ENCODE assay signal across 22 cellular contexts in the genomic region with DNA sequence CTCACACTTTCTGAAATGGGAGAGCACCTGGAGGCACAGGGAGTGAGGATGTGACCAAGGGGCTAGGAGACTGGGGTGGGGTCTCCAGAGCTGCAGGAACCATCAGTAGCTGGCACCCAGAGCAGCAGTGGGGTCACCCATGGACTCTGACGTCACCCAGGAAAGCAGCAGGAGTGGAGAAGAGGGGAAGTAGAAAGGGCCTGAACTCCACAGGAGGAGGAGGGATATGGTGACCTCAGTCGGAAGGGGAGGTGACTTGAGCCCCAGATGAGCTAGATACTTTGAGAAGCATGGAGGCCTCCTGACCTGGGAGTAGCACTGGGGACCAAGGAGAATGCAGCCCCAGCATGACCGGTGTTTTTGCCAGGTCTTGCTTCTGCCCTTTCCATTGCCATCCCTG. TPM values are rescaled to one million over a fixed set of nuclear protein-coding genes. Genes with fewer than 3 reads are reported as not detected.
"Had no signal": no experiment of that assay in that cellular context is flagged by ENCODE, and none has a peak within 500 bp of the region (broad histone marks: within the 10 kb centered on the region; RNA-seq: fewer than 3 reads in every experiment).

No MANE protein-coding gene starts in this region.

- H3K4me3 ChIP-seq: esophagus squamous epithelium, prostate gland, stomach, testis, upper lobe of left lung had no signal

- H3K27ac ChIP-seq: brain microvascular endothelial cell, esophagus squamous epithelium, prostate gland, stomach, testis had no signal

- H3K27me3 ChIP-seq: brain microvascular endothelial cell, esophagus squamous epithelium, stomach, testis, upper lobe of left lung had no signal

- H3K9me3 ChIP-seq: esophagus squamous epithelium, prostate gland, stomach, testis, upper lobe of left lung had no signal

- H3K36me3 ChIP-seq: brain microvascular endothelial cell, esophagus squamous epithelium, prostate gland, stomach, upper lobe of left lung had no signal

- H3K4me1 ChIP-seq: prostate gland had no signal

- ATAC-seq: activated CD8-positive, alpha-beta T cell treated with anti-CD3 and anti-CD28 coated beads for 36 hours; left ventricle myocardium superior; right cardiac atrium had no signal

- DNase-seq: activated CD4-positive, alpha-beta T cell treated with anti-CD3 and anti-CD28 coated beads for 4 hours; activated CD8-positive, alpha-beta T cell treated with anti-CD3 and anti-CD28 coated beads for 36 hours; activated naive CD4-positive, alpha-beta T cell; activated naive CD8-positive, alpha-beta T cell treated with anti-CD3 and anti-CD28 coated beads, Interleukin-2, amount 10 ng/mL, durations not matched to agents 7 days and 5 days; brain microvascular endothelial cell; cortex of kidney; effector CD4-positive, alpha-beta T cell; esophagus squamous epithelium; glutamatergic neuron; hypothalamus; left ventricle myocardium superior; occipital lobe; right cardiac atrium; stomach; T-helper 1 cell; testis; upper lobe of left lung had no signal

RNA-seq across cellular contexts. Expression of gene NMUR1, which starts 8.8 kb away (rescaled TPM):
- total RNA-seq: activated T-helper 1 cell treated with anti-CD3 and anti-CD28 coated beads, Interleukin-12 subunit alpha, Interleukin-12 subunit beta, Interleukin-2, Interleukin-4 antibody, amounts not matched to agents 30 ng/mL and 10 ng/mL and 1 ng/mL, durations not matched to agents 14 hours and 24 hours and 36 hours; endothelial cell of umbilical vein; fibroblast of villous mesenchyme; kidney epithelial cell; left ventricle myocardium superior; occipital lobe had no signal
- polyA plus RNA-seq: endothelial cell of umbilical vein had no signal
